ENCODE assay signal across 3 cellular contexts in the genomic region with DNA sequence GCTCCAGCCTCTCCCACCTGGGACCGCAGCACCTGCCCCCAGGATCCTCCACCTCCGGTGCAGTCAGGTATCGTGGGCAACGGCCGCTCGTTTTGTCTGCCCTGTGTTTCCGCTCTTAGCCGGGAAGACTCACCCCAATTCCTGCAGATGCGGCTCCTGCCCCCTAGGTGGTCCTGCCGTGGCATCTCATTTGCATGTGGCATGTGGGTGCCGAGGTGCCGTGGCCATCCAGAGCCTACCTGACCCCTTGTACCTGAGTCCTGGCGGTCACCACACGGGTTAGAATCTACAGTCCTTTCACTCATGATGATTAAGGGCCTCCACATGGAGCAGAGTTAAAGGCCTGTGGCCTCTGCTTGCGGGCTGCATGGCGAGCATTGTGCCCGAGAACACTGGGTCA. TPM values are rescaled to one million over a fixed set of nuclear protein-coding genes. Genes with fewer than 3 reads are reported as not detected.
"Had no signal": no experiment of that assay in that cellular context is flagged by ENCODE, and none has a peak within 500 bp of the region (broad histone marks: within the 10 kb centered on the region; RNA-seq: fewer than 3 reads in every experiment).

No MANE protein-coding gene starts in this region.

RNA-seq across cellular contexts. Expression of a gene that starts 27.3 kb away (rescaled TPM):
- total RNA-seq: kidney epithelial cell had no signal

RNA-seq across cellular contexts. Expression of a gene that starts 58.3 kb away (rescaled TPM):
- total RNA-seq: left ventricle myocardium superior, lower lobe of right lung had no signal
